ENCODE assay signal across 24 cellular contexts in the genomic region with DNA sequence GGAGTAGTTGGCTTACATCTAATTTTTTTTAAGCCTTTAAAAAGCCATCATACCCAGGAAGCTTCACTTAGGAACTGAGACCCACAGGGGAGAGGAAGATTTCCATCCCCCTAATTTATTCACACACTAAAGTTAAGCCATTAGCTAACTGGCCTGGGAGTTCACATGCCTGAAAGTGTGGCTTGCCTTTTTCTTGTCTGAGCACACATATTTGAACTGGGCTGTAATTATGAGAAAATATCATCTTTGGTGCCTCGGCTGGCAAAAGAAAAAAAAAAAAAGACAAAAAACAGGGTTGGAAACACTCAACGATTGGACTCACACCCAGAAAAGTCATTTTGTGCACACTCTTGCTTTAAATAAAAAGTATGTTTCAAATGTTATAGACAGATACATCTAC.
"Had no signal": no experiment of that assay in that cellular context is flagged by ENCODE, and none has a peak within 500 bp of the region (broad histone marks: within the 10 kb centered on the region; RNA-seq: fewer than 3 reads in every experiment).

No MANE protein-coding gene starts in this region.

- H3K4me3 ChIP-seq: lung, right lobe of liver, skin epidermis, thyroid gland, upper lobe of right lung had no signal

- ATAC-seq: activated CD4-positive, alpha-beta T cell treated with anti-CD3 and anti-CD28 coated beads for 36 hours; activated T-cell treated with anti-CD3 and anti-CD28 coated beads, Interleukin-2, amount 50 U/mL, for 4 hours; foreskin keratinocyte; left lobe of liver; natural killer cell treated with Interleukin-12 subunit alpha and Interleukin-12 subunit beta and Interleukin-15 and Interleukin-18, amount 100 ng/mL, for 72 hours; upper lobe of right lung had no signal

- H3K36me3 Mint-ChIP-seq: activated naive CD8-positive, alpha-beta T cell treated with anti-CD3 and anti-CD28 coated beads, Interleukin-2, amount 10 ng/mL, durations not matched to agents 7 days and 5 days; brain; immature natural killer cell; natural killer cell treated with Interleukin-12 subunit alpha and Interleukin-12 subunit beta and Interleukin-15 and Interleukin-18, amount 100 ng/mL, for 72 hours had no signal

- H3K4me1 Mint-ChIP-seq: activated CD4-positive, alpha-beta T cell treated with anti-CD3 and anti-CD28 coated beads for 36 hours; activated naive CD8-positive, alpha-beta T cell treated with anti-CD3 and anti-CD28 coated beads, Interleukin-2, amount 10 ng/mL, durations not matched to agents 7 days and 5 days; immature natural killer cell had no signal

- H3K4me1 ChIP-seq: foreskin keratinocyte, right lobe of liver, thyroid gland, upper lobe of right lung had no signal

- H3K9me3 ChIP-seq: right lobe of liver, thyroid gland, upper lobe of right lung had no signal

- H3K27me3 Mint-ChIP-seq: activated CD4-positive, alpha-beta T cell treated with anti-CD3 and anti-CD28 coated beads for 36 hours; activated naive CD8-positive, alpha-beta T cell treated with anti-CD3 and anti-CD28 coated beads, Interleukin-2, amount 10 ng/mL, durations not matched to agents 7 days and 5 days; brain; natural killer cell treated with Interleukin-12 subunit alpha and Interleukin-12 subunit beta and Interleukin-15 and Interleukin-18, amount 100 ng/mL, for 72 hours had no signal

- H3K36me3 ChIP-seq: right lobe of liver, thyroid gland, upper lobe of right lung had no signal

- H3K4me3 Mint-ChIP-seq: activated CD4-positive, alpha-beta T cell treated with anti-CD3 and anti-CD28 coated beads for 36 hours; activated naive CD4-positive, alpha-beta T cell treated with anti-CD3 and anti-CD28 coated beads for 36 hours; activated naive CD8-positive, alpha-beta T cell treated with anti-CD3 and anti-CD28 coated beads, Interleukin-2, amount 10 ng/mL, durations not matched to agents 7 days and 5 days; activated T-cell treated with anti-CD3 and anti-CD28 coated beads, Interleukin-2, amount 50 U/mL, for 4 hours; brain; immature natural killer cell; natural killer cell treated with Interleukin-12 subunit alpha and Interleukin-12 subunit beta and Interleukin-15 and Interleukin-18, amount 100 ng/mL, for 72 hours had no signal

- H3K27me3 ChIP-seq: foreskin keratinocyte, right lobe of liver, thyroid gland, upper lobe of right lung had no signal

- H3K27ac Mint-ChIP-seq: activated CD4-positive, alpha-beta T cell treated with anti-CD3 and anti-CD28 coated beads for 36 hours; activated naive CD4-positive, alpha-beta T cell treated with anti-CD3 and anti-CD28 coated beads for 36 hours; activated naive CD8-positive, alpha-beta T cell treated with anti-CD3 and anti-CD28 coated beads, Interleukin-2, amount 10 ng/mL, durations not matched to agents 7 days and 5 days; activated T-helper 2 cell treated with anti-CD3 and anti-CD28 coated beads, Interferon-gamma antibody, Interleukin-2, Interleukin-4, amounts not matched to agents 10 μg/mL and 5 μg/mL and 100 μg/mL, durations not matched to agents 14 hours and 24 hours and 36 hours; immature natural killer cell; natural killer cell treated with Interleukin-12 subunit alpha and Interleukin-12 subunit beta and Interleukin-15 and Interleukin-18, amount 100 ng/mL, for 72 hours had no signal

- H3K9me3 Mint-ChIP-seq: activated naive CD4-positive, alpha-beta T cell treated with anti-CD3 and anti-CD28 coated beads for 36 hours; activated naive CD8-positive, alpha-beta T cell treated with anti-CD3 and anti-CD28 coated beads, Interleukin-2, amount 10 ng/mL, durations not matched to agents 7 days and 5 days; activated T-cell treated with anti-CD3 and anti-CD28 coated beads, Interleukin-2, amount 50 U/mL, for 4 hours had no signal

- H3K27ac ChIP-seq: foreskin keratinocyte, right lobe of liver, skin epidermis, thyroid gland, upper lobe of right lung had no signal

- DNase-seq: activated CD4-positive, alpha-beta T cell treated with anti-CD3 and anti-CD28 coated beads for 36 hours; activated CD4-positive, alpha-beta T cell treated with anti-CD3 and anti-CD28 coated beads, Interleukin-2, amount 50 U/mL, for 48 hours; activated CD8-positive, alpha-beta memory T cell treated with anti-CD3 and anti-CD28 coated beads, Interleukin-2, amount 50 U/mL, for 48 hours; activated naive CD4-positive, alpha-beta T cell treated with anti-CD3 and anti-CD28 coated beads for 36 hours; activated naive CD8-positive, alpha-beta T cell treated with anti-CD3 and anti-CD28 coated beads, Interleukin-2, amount 10 ng/mL, durations not matched to agents 7 days and 5 days; activated T-cell treated with anti-CD3 and anti-CD28 coated beads, Interleukin-2, amount 50 U/mL, for 4 hours; effector CD4-positive, alpha-beta T cell; foreskin keratinocyte; immature natural killer cell; nucleus accumbens; right lobe of liver; stimulated activated CD4-positive, alpha-beta T cell treated with anti-CD3 and anti-CD28 coated beads, Interleukin-2, amount 100 ng/mL, for 24 hours; stimulated activated CD8-positive, alpha-beta memory T cell treated with anti-CD3 and anti-CD28 coated beads, Interleukin-4, amount 100 ng/mL, for 48 hours; stimulated activated naive CD4-positive, alpha-beta T cell treated with Interleukin-2 at 50 U/mL for 16 hours; substantia nigra; T-helper 9 cell; thyroid gland; upper lobe of right lung had no signal
